ENCODE assay signal across 31 cellular contexts in the genomic region with DNA sequence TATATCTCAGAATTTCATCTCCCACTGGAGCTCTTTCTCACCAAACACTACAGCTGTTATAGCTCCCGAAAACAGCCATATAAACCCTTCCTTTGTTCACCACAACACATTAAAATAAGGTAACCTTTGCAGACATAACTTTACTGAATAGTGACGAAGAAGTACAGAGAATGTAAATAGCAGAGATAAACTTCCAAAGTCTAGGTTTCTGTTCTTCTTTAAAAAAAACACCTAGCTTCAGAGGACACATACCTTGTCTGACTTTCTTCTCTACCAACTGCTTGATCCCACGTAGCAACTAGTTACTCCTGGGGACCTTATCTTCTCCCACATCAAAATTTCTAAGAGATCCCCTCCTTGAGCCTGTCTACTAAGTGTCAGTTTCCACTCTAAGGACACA.
"Had no signal": no experiment of that assay in that cellular context is flagged by ENCODE, and none has a peak within 500 bp of the region (broad histone marks: within the 10 kb centered on the region; RNA-seq: fewer than 3 reads in every experiment).

No MANE protein-coding gene starts in this region.

- H3K9me3 Mint-ChIP-seq: activated CD8-positive, alpha-beta T cell treated with anti-CD3 and anti-CD28 coated beads for 36 hours; activated T-helper 17 cell treated with anti-CD3 and anti-CD28 coated beads, Interleukin-2, amount 50 U/mL, for 72 hours had no signal

- H3K4me1 ChIP-seq: SJSA1 had no signal

- H3K4me1 Mint-ChIP-seq: central memory CD8-positive, alpha-beta T cell had no signal

- H3K9ac ChIP-seq: SK-N-SH had no signal

- H3K27me3 Mint-ChIP-seq: activated CD4-positive, alpha-beta T cell treated with anti-CD3 and anti-CD28 coated beads, Interleukin-2, amount 10 ng/mL, durations not matched to agents 24 days and 14 days; activated CD8-positive, alpha-beta T cell treated with anti-CD3 and anti-CD28 coated beads for 36 hours; activated naive CD8-positive, alpha-beta T cell treated with anti-CD3 and anti-CD28 coated beads for 36 hours; activated T-helper 17 cell treated with anti-CD3 and anti-CD28 coated beads, Interleukin-2, amount 50 U/mL, for 72 hours; central memory CD8-positive, alpha-beta T cell had no signal

- H3K27ac ChIP-seq: brain microvascular endothelial cell, Peyer's patch, SJSA1 had no signal

- DNase-seq: activated CD4-positive, alpha-beta T cell treated with anti-CD3 and anti-CD28 coated beads, Interleukin-2, amount 10 ng/mL, durations not matched to agents 24 days and 14 days; activated CD4-positive, alpha-beta T cell treated with anti-CD3 and anti-CD28 coated beads, Interleukin-2, amount 50 U/mL, for 4 hours; activated CD8-positive, alpha-beta T cell treated with anti-CD3 and anti-CD28 coated beads for 36 hours; activated effector memory CD4-positive, alpha-beta T cell treated with anti-CD3 and anti-CD28 coated beads, Interleukin-2, amount 50 U/mL, for 16 hours; activated naive CD4-positive, alpha-beta T cell; activated naive CD4-positive, alpha-beta T cell treated with anti-CD3 and anti-CD28 coated beads, Interleukin-2, amount 50 U/mL, for 16 hours; activated naive CD8-positive, alpha-beta T cell treated with anti-CD3 and anti-CD28 coated beads for 36 hours; activated T-cell treated with anti-CD3 and anti-CD28 coated beads, Interleukin-2, amount 50 U/mL, for 1 hour; activated T-cell treated with anti-CD3 and anti-CD28 coated beads, Interleukin-2, amount 50 U/mL, for 72 hours; amniotic stem cell; aorta; brain microvascular endothelial cell; NCI-H1105; NCI-H1417 treated with DMSO at 0.1 percent for 48 hours; NCI-H1694; NCI-H1930; NCI-H2081 treated with DMSO at 0.1 percent for 48 hours; NCI-H226; NCI-H446 treated with DMSO at 0.1 percent for 48 hours; NCI-H524; NCI-H69; PC-3; Peyer's patch; RPMI8226; SHP77 treated with DMSO at 0.1 percent for 48 hours; SK-N-SH had no signal

- H3K27ac Mint-ChIP-seq: activated CD4-positive, alpha-beta T cell treated with anti-CD3 and anti-CD28 coated beads, Interleukin-2, amount 10 ng/mL, durations not matched to agents 24 days and 14 days; activated CD8-positive, alpha-beta T cell treated with anti-CD3 and anti-CD28 coated beads for 36 hours; activated naive CD8-positive, alpha-beta T cell treated with anti-CD3 and anti-CD28 coated beads for 36 hours; activated T-cell treated with anti-CD3 and anti-CD28 coated beads, Interleukin-2, amount 50 U/mL, for 72 hours; activated T-helper 17 cell treated with anti-CD3 and anti-CD28 coated beads, Interleukin-2, amount 50 U/mL, for 72 hours; T-helper 1 cell treated with Interleukin-12 subunit alpha and Interleukin-12 subunit beta and Interleukin-4 antibody, amounts not matched to agents 30 μg/mL and 1 μg/mL, for 36 hours; T-helper 2 cell treated with Interferon-gamma antibody and Interleukin-4, amounts not matched to agents 5 μg/mL and 100 μg/mL, for 36 hours had no signal

- H3K4me3 ChIP-seq: Peyer's patch, SJSA1 had no signal

- ATAC-seq: activated CD8-positive, alpha-beta T cell treated with anti-CD3 and anti-CD28 coated beads for 36 hours; activated T-cell treated with anti-CD3 and anti-CD28 coated beads, Interleukin-2, amount 50 U/mL, for 72 hours; activated T-helper 17 cell treated with anti-CD3 and anti-CD28 coated beads, Interleukin-2, amount 50 U/mL, for 72 hours; PC-3 had no signal

- H3K9me3 ChIP-seq: Peyer's patch, SJSA1, SK-N-SH had no signal

- H3K27me3 ChIP-seq: brain microvascular endothelial cell, Peyer's patch, SJSA1 had no signal

- H3K4me3 Mint-ChIP-seq: activated CD4-positive, alpha-beta T cell treated with anti-CD3 and anti-CD28 coated beads, Interleukin-2, amount 10 ng/mL, durations not matched to agents 24 days and 14 days; activated CD8-positive, alpha-beta T cell treated with anti-CD3 and anti-CD28 coated beads for 36 hours; activated naive CD8-positive, alpha-beta T cell treated with anti-CD3 and anti-CD28 coated beads for 36 hours; activated T-cell treated with anti-CD3 and anti-CD28 coated beads, Interleukin-2, amount 50 U/mL, for 72 hours; activated T-helper 17 cell treated with anti-CD3 and anti-CD28 coated beads, Interleukin-2, amount 50 U/mL, for 72 hours; central memory CD8-positive, alpha-beta T cell; T-helper 1 cell treated with Interleukin-12 subunit alpha and Interleukin-12 subunit beta and Interleukin-4 antibody, amounts not matched to agents 30 μg/mL and 1 μg/mL, for 36 hours; T-helper 2 cell treated with Interferon-gamma antibody and Interleukin-4, amounts not matched to agents 5 μg/mL and 100 μg/mL, for 36 hours had no signal
